ENCODE assay signal across 8 cellular contexts in genomic region chr19:54207908-54208783, GRCh38. TPM values are rescaled to one million over a fixed set of nuclear protein-coding genes. Genes with fewer than 3 reads are reported as not detected.
DNase-seq lines count a peak whose midpoint lies in the region; ATAC-seq and TF ChIP-seq lines count a peak whose summit lies in the region.

No MANE protein-coding gene starts in this region.

- 85% methylated on average over 21 of the region's 21 CpGs for WGBS in HUES64

- H3K27me3 Mint-ChIP-seq in activated B cell treated with CpG ODN at 0.5 μM for 24 hours: no peaks in the 10 kb centered on the region
- H3K27me3 Mint-ChIP-seq in natural killer cell treated with Interleukin-12 subunit alpha and Interleukin-12 subunit beta and Interleukin-15 and Interleukin-18, amount 100 ng/mL, for 72 hours: no peaks in the 10 kb centered on the region

- peak overlapping the region; percentile 70 for H3K27ac ChIP-seq in HUES64 (ENCODE audit: low read depth, low read length)

- ATAC-seq in activated B cell treated with CpG ODN at 0.5 μM for 24 hours (ENCODE audit: low read depth) (peak; percentile 47), esophagus mucosa (peak; percentile 5), HG03196 (IDR thresholded peaks at IDR 0.05; ENCODE audit: unreplicated experiment) (no peak)
- ATAC-seq in natural killer cell treated with Interleukin-12 subunit alpha and Interleukin-12 subunit beta and Interleukin-15 and Interleukin-18, amount 100 ng/mL, for 72 hours: peak; percentile 45 to 66

- H3K36me3 ChIP-seq in HUES64 (ENCODE audit: insufficient read depth, low read length): peaks cover 52% of the 10 kb centered on the region

- H3K9ac ChIP-seq in HUES64 (ENCODE audit: low read depth, low read length): peak overlapping the region; percentile 18; the same call in 1 of the 2 replicates

- peaks cover 78% of the 10 kb centered on the region for H3K4me1 Mint-ChIP-seq in activated B cell treated with CpG ODN at 0.5 μM for 24 hours
- peaks cover 53 to 59% of the 10 kb centered on the region in 2 donors for H3K4me1 Mint-ChIP-seq in natural killer cell treated with Interleukin-12 subunit alpha and Interleukin-12 subunit beta and Interleukin-15 and Interleukin-18, amount 100 ng/mL, for 72 hours (ENCODE audit: low read depth in 2 of 2)

- peaks cover 3% of the 10 kb centered on the region for H3K4me1 ChIP-seq in HUES64 (ENCODE audit: insufficient read depth, low read length)

- no peaks in the 10 kb centered on the region for H3K9me3 Mint-ChIP-seq in activated B cell treated with CpG ODN at 0.5 μM for 24 hours
- no peaks in the 10 kb centered on the region for H3K9me3 Mint-ChIP-seq in natural killer cell treated with Interleukin-12 subunit alpha and Interleukin-12 subunit beta and Interleukin-15 and Interleukin-18, amount 100 ng/mL, for 72 hours

- no peak for TF ChIP-seq CTCF in activated B cell treated with CpG ODN at 0.5 μM for 24 hours (IDR thresholded peaks at IDR 0.05)

- peaks cover 75% of the 10 kb centered on the region for H3K36me3 Mint-ChIP-seq in activated B cell treated with CpG ODN at 0.5 μM for 24 hours (ENCODE audit: low read depth)
- H3K36me3 Mint-ChIP-seq in natural killer cell treated with Interleukin-12 subunit alpha and Interleukin-12 subunit beta and Interleukin-15 and Interleukin-18, amount 100 ng/mL, for 72 hours: peaks cover 23% of the 10 kb centered on the region

- CTCF ChIA-PET in activated B cell treated with CpG ODN at 0.5 μM for 24 hours (lab: Charles Lee): interaction anchor here (0.7 to 1.1 kb wide), 2 partner anchors 19 to 24 kb away, joined by 3 read pairs; partner anchors contain the start of gene MBOAT7

- peak in 4 of 6 experiments; percentile 10 to 59 (median 26) for DNase-seq in stimulated activated naive CD4-positive, alpha-beta T cell (lab: John Stamatoyannopoulos, UW)
- DNase-seq in stimulated activated naive CD4-positive, alpha-beta T cell treated with Interleukin-2 at 50 U/mL for 16 hours (lab: John Stamatoyannopoulos, UW): no peak
- DNase-seq in activated B cell treated with CpG ODN at 0.5 μM for 24 hours: no peak
- peak; percentile 65 for DNase-seq in natural killer cell treated with Interleukin-12 subunit alpha and Interleukin-12 subunit beta and Interleukin-15 and Interleukin-18, amount 100 ng/mL, for 72 hours (ENCODE audit: low spot score)
- DNase-seq in ureter (ENCODE audit: low spot score): peak; percentile 63

- peak overlapping the region; percentile 46 for H3K27ac Mint-ChIP-seq in activated B cell treated with CpG ODN at 0.5 μM for 24 hours
- peak overlapping the region; percentile 83 to 88 for H3K27ac Mint-ChIP-seq in natural killer cell treated with Interleukin-12 subunit alpha and Interleukin-12 subunit beta and Interleukin-15 and Interleukin-18, amount 100 ng/mL, for 72 hours

- no peaks in the 10 kb centered on the region for H3K27me3 ChIP-seq in HUES64 (ENCODE audit: insufficient read depth, low read length)

- H3K4me3 Mint-ChIP-seq in activated B cell treated with CpG ODN at 0.5 μM for 24 hours: peak overlapping the region; percentile 32
- H3K4me3 Mint-ChIP-seq in natural killer cell treated with Interleukin-12 subunit alpha and Interleukin-12 subunit beta and Interleukin-15 and Interleukin-18, amount 100 ng/mL, for 72 hours: peak overlapping the region; percentile 47

- no peaks in the 10 kb centered on the region for H3K9me3 ChIP-seq in HUES64 (ENCODE audit: insufficient read depth, low read depth, low read length)

- POLR2A ChIA-PET in activated B cell treated with CpG ODN at 0.5 μM for 24 hours (lab: Charles Lee): interaction anchor here (0.6 to 5.2 kb wide), 7 partner anchors 7 to 454 kb away, joined by 3 to 69 read pairs (median 5); partner anchors contain the start of genes MBOAT7, RPS9 and TSEN34

- intact Hi-C loops in activated B cell treated with CpG ODN at 0.5 μM for 24 hours (cut with micrococcal nuclease): no loop called here

- no peak overlapping the region for H3K4me3 ChIP-seq in HUES64 (ENCODE audit: low read length)

RNA-seq across cellular contexts. Expression of gene RPS9, which starts 7.5 kb away (rescaled TPM):
- polyA plus RNA-seq in HUES64 (2013, experiment 1 of 2): 1,594 TPM
- 1,629 TPM for polyA plus RNA-seq in HUES64 (2013, experiment 2 of 2)
- total RNA-seq in activated B cell treated with CpG ODN at 0.5 μM for 24 hours: 1,946 and 2,185 TPM in 2 replicates
- total RNA-seq in esophagus mucosa: 1,727 TPM
- 1,000 to 10,000 TPM in 1 of 2 donors, 100 to 1,000 TPM in 1; 774 to 1,402 TPM for total RNA-seq in natural killer cell treated with Interleukin-12 subunit alpha and Interleukin-12 subunit beta and Interleukin-15 and Interleukin-18, amount 100 ng/mL, for 72 hours
- total RNA-seq in ureter: 1,389 TPM

RNA-seq across cellular contexts. Expression of gene LILRB3, which starts 14.7 kb away (rescaled TPM):
- not detected for polyA plus RNA-seq in HUES64 (2013, experiment 1 of 2)
- polyA plus RNA-seq in HUES64 (2013, experiment 2 of 2): not detected
- total RNA-seq in activated B cell treated with CpG ODN at 0.5 μM for 24 hours: 0.37 and 1.1 TPM in 2 replicates
- total RNA-seq in esophagus mucosa: 0.72 TPM
- under 1 TPM; 0.43 to 0.47 TPM for total RNA-seq in natural killer cell treated with Interleukin-12 subunit alpha and Interleukin-12 subunit beta and Interleukin-15 and Interleukin-18, amount 100 ng/mL, for 72 hours
- total RNA-seq in ureter: 5.6 TPM

RNA-seq across cellular contexts. Expression of gene TSEN34, which starts 17.0 kb away (rescaled TPM):
- 24.2 TPM for polyA plus RNA-seq in HUES64 (2013, experiment 1 of 2)
- polyA plus RNA-seq in HUES64 (2013, experiment 2 of 2): 24.9 TPM
- total RNA-seq in activated B cell treated with CpG ODN at 0.5 μM for 24 hours (15.0 and 19.4 TPM in 2 replicates), esophagus mucosa (36.1 TPM), ureter (27.7 TPM)
- 10 to 100 TPM; 15.5 to 26.2 TPM for total RNA-seq in natural killer cell treated with Interleukin-12 subunit alpha and Interleukin-12 subunit beta and Interleukin-15 and Interleukin-18, amount 100 ng/mL, for 72 hours

RNA-seq across cellular contexts. Expression of gene MBOAT7, which starts 18.8 kb away (rescaled TPM):
- polyA plus RNA-seq in HUES64 (2013, experiment 1 of 2): 74.7 TPM
- 81.0 TPM for polyA plus RNA-seq in HUES64 (2013, experiment 2 of 2)
- 15.2 and 21.4 TPM in 2 replicates for total RNA-seq in activated B cell treated with CpG ODN at 0.5 μM for 24 hours
- total RNA-seq in esophagus mucosa: 36.7 TPM
- 10 to 100 TPM; 24.2 to 56.5 TPM for total RNA-seq in natural killer cell treated with Interleukin-12 subunit alpha and Interleukin-12 subunit beta and Interleukin-15 and Interleukin-18, amount 100 ng/mL, for 72 hours
- 175 TPM for total RNA-seq in ureter

RNA-seq across cellular contexts. Expression of gene LILRA6, which starts 34.4 kb away (rescaled TPM):
- not detected for polyA plus RNA-seq in HUES64 (2013, experiment 1 of 2)
- polyA plus RNA-seq in HUES64 (2013, experiment 2 of 2): not detected
- not detected in 2 replicates for total RNA-seq in activated B cell treated with CpG ODN at 0.5 μM for 24 hours
- not detected for total RNA-seq in esophagus mucosa
- under 1 TPM in 1 of 2 donors, not detected in 1; 0.47 TPM for total RNA-seq in natural killer cell treated with Interleukin-12 subunit alpha and Interleukin-12 subunit beta and Interleukin-15 and Interleukin-18, amount 100 ng/mL, for 72 hours
- total RNA-seq in ureter: 1.6 TPM

Comparison
In these comparisons a context has a peak if more than half of its experiments do, and no peak if none do; other contexts are left out.
1. DNase-seq: peak in stimulated activated naive CD4-positive, alpha-beta T cell (4 of 6), natural killer cell treated with Interleukin-12 subunit alpha and Interleukin-12 subunit beta and Interleukin-15 and Interleukin-18, amount 100 ng/mL, for 72 hours (single experiment) and ureter (single experiment); none in stimulated activated naive CD4-positive, alpha-beta T cell treated with Interleukin-2 at 50 U/mL for 16 hours (single experiment) and activated B cell treated with CpG ODN at 0.5 μM for 24 hours (single experiment).